1 cellular context compared by ENCODE assay signal in the genomic region with DNA sequence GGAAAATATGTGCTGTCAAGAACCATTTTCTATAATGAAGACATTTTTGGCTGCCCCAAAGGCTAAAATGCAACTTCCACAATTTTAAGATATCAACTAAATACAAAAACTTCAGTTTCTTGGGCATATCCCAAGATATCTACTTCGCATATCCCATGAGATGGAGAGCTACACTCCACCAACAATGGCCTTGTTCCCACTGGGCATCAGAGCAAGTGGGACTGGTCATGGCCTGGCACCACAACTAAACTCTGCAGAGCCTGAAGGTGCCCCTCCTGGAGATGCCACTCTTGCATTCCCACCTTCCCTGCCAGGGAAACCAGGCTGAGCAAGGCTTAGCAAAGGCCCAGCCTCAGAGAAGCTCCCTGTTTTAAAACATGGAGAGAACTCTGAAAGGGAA.
TF ChIP-seq lines count a peak whose summit lies in the region.

No MANE protein-coding gene starts in this region.

TF ChIP-seq in A549, 52 proteins besides CTCF, POLR2A, EP300 and RAD21:
- TF ChIP-seq, protein P1, sequence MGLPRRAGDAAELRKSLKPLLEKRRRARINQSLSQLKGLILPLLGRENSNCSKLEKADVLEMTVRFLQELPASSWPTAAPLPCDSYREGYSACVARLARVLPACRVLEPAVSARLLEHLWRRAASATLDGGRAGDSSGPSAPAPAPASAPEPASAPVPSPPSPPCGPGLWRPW (IDR thresholded peaks at IDR 0.05): no peak
- TF ChIP-seq RARB (CRISPR knock-in tag; IDR thresholded peaks at IDR 0.05): no peak
- TF ChIP-seq FOXS1 (CRISPR knock-in tag; IDR thresholded peaks at IDR 0.05): no peak
- TF ChIP-seq, protein P2, sequence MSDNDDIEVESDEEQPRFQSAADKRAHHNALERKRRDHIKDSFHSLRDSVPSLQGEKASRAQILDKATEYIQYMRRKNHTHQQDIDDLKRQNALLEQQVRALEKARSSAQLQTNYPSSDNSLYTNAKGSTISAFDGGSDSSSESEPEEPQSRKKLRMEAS (IDR thresholded peaks at IDR 0.05): no peak
- no peak for TF ChIP-seq NR3C1 (IDR thresholded peaks at IDR 0.05)
- no peak for TF ChIP-seq ZC3H11A (IDR thresholded peaks at IDR 0.05)
- TF ChIP-seq HOXB5 (CRISPR knock-in tag; IDR thresholded peaks at IDR 0.05): no peak
- no peak for TF ChIP-seq ZFP36 (IDR thresholded peaks at IDR 0.05; ENCODE audit: borderline replicate concordance, partially characterized antibody)
- no peak for TF ChIP-seq REST (IDR thresholded peaks at IDR 0.05)
- TF ChIP-seq BHLHE40 (IDR thresholded peaks at IDR 0.05; ENCODE audit: low read depth, low read length): no peak
- no peak for TF ChIP-seq FOSL2 (IDR thresholded peaks at IDR 0.05)
- TF ChIP-seq FOSL2 (CRISPR knock-in tag; IDR thresholded peaks at IDR 0.05): no peak
